9 cellular contexts compared by ENCODE assay signal in the genomic region with DNA sequence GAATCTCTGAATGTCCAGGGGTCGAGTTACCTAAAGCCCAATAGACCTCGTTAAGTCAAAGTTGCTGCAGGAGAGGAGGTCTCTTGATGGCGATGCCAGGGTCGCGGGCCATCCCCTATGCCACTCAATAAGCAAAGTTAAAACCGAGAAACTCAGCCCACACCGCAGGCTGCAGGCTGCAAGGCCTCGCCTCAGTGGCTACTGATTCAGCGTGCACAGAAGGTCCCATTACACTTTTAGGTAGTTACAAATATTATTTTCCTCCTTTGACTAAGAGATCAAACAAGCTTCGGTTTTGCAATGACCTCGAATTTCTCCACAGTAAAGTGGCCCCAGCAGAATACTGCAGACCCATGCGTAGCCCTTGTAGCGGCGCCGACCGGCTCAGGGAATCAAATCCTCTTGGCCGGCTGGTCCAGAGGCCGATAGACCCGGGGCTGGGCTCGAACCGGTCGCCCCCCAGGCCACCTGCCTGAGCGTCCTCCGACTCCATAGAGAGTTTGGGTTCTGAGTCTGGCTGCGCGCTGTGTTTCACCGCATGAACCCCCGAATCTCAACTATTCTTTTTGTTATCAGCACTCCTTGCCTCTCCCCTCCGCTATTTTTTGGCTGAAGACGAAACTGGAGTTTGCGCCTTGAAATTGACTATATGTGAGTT. TPM values are rescaled to one million over a fixed set of nuclear protein-coding genes. Genes with fewer than 3 reads are reported as not detected.
DNase-seq lines count a peak whose midpoint lies in the region; ATAC-seq and TF ChIP-seq lines count a peak whose summit lies in the region.
"Had no signal": no experiment of that assay in that cellular context is flagged by ENCODE, and none has a peak within 500 bp of the region (broad histone marks: within the 10 kb centered on the region; RNA-seq: fewer than 3 reads in every experiment).

No MANE protein-coding gene starts in this region.

- TF ChIP-seq CTCF in chondrocyte (IDR thresholded peaks at IDR 0.05) (no peak), progenitor cell of endocrine pancreas (IDR thresholded peaks at IDR 0.05; ENCODE audit: unreplicated experiment) (no peak)

- ATAC-seq in HG03280 (IDR thresholded peaks at IDR 0.05; ENCODE audit: unreplicated experiment) (peak; percentile 59), HG02884 (IDR thresholded peaks at IDR 0.05; ENCODE audit: unreplicated experiment) (no peak)

- H3K27ac Mint-ChIP-seq in chondrocyte (ENCODE audit: unreplicated experiment) (no peak overlapping the region), progenitor cell of endocrine pancreas (peak overlapping the region; percentile 92)

- H3K4me1 Mint-ChIP-seq in chondrocyte (ENCODE audit: low read depth) = peaks cover 16% of the 10 kb centered on the region
- H3K4me1 Mint-ChIP-seq in progenitor cell of endocrine pancreas (ENCODE audit: low read depth) = peaks cover 6% of the 10 kb centered on the region

- H3K27me3 Mint-ChIP-seq in chondrocyte (ENCODE audit: low read depth) (peaks cover 46% of the 10 kb centered on the region), progenitor cell of endocrine pancreas (peaks cover 66% of the 10 kb centered on the region)

- H3K36me3 Mint-ChIP-seq in chondrocyte (ENCODE audit: low read depth) = no peaks in the 10 kb centered on the region
- H3K36me3 Mint-ChIP-seq in progenitor cell of endocrine pancreas (ENCODE audit: insufficient read depth) = no peaks in the 10 kb centered on the region

- H3K4me3 Mint-ChIP-seq in chondrocyte (ENCODE audit: unreplicated experiment) (peak overlapping the region; percentile 57), progenitor cell of endocrine pancreas (ENCODE audit: low read depth) (peak overlapping the region; percentile 80)

- DNase-seq in NCI-H748 (lab: John Stamatoyannopoulos, UW; ENCODE audit: unreplicated experiment) (peak; percentile 25), NCI-H748 treated with DMSO at 0.1 percent for 48 hours (lab: John Stamatoyannopoulos, UW) (no peak), chondrocyte (ENCODE audit: low spot score) (no peak), progenitor cell of endocrine pancreas (ENCODE audit: low spot score, unreplicated experiment) (no peak), SHP77 treated with DMSO at 0.1 percent for 48 hours (lab: John Stamatoyannopoulos, UW) (no peak), NOMO-1 treated with DMSO at 0.1 percent for 48 hours (lab: John Stamatoyannopoulos, UW; ENCODE audit: unreplicated experiment) (no peak)

- H3K9me3 Mint-ChIP-seq in chondrocyte (ENCODE audit: low read depth) (no peaks in the 10 kb centered on the region), progenitor cell of endocrine pancreas (ENCODE audit: low read depth) (no peaks in the 10 kb centered on the region)

RNA-seq across cellular contexts. Expression of a gene that starts 2.3 kb away (rescaled TPM):
- total RNA-seq in chondrocyte = 0.13 TPM in 1 of 3 replicates, not detected in the others
- total RNA-seq in progenitor cell of endocrine pancreas = 2.4 and 3.0 TPM in 2 replicates
- total RNA-seq: fibroblast of villous mesenchyme had no signal
